8 cellular contexts compared by ENCODE assay signal in the genomic region with DNA sequence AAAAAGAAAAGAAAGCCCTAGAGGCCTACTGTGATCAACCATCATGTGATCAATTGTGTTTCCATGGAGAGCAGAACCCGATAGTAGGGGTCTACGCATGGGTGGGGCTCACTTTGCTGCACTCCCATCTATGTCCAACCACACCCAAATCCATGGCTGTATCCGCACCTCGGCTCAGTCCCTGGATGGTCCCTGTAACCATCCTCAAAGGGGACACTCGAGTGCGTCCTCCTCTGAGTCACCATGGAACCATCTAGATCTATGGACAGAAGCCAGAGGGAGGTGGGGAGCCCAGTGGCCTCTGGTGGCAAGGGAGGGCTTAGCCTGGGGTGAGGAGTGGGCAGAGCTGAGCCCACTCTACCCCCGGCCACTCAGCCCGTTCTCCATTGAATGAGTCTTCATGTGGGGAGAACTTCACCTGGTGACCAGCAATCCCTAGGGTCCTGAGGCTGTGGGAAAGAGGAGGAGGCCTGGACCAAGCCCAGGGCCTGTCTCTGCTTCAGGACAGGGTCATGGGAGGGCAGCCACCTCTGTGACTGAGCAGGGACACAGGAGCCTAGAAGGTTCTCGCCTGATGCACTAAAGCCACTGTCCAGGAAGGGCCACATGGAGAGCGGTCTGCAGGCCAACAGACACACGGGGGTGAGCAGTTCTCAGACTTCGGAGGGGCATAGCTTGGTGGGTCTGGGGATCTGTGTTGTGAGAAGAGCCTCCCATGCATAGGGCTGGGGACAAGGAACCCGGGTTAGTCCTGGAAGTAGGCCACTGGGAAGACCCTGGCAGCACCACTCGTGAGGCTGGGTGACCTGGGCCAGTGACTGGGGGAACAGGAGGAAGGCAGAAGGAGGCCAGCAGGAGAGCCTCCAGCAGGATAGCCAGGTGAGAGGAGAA. TPM values are rescaled to one million over a fixed set of nuclear protein-coding genes. Genes with fewer than 3 reads are reported as not detected.
DNase-seq lines count a peak whose midpoint lies in the region; ATAC-seq, FAIRE-seq and TF ChIP-seq lines count a peak whose summit lies in the region.

No MANE protein-coding gene starts in this region.

- TF ChIP-seq CTCF in left lung (IDR thresholded peaks at IDR 0.05): no peak

- peak overlapping the region; percentile 46 for H3K27ac Mint-ChIP-seq in activated CD4-positive, alpha-beta T cell treated with anti-CD3 and anti-CD28 coated beads, Interleukin-2, amount 10 ng/mL, durations not matched to agents 24 days and 14 days
- H3K27ac Mint-ChIP-seq in activated naive CD8-positive, alpha-beta T cell treated with anti-CD3 and anti-CD28 coated beads, Interleukin-2, amount 50 U/mL, for 24 hours: no peak overlapping the region

- H3K4me1 Mint-ChIP-seq in activated CD4-positive, alpha-beta T cell treated with anti-CD3 and anti-CD28 coated beads, Interleukin-2, amount 10 ng/mL, durations not matched to agents 24 days and 14 days: peaks cover 47% of the 10 kb centered on the region
- H3K4me1 Mint-ChIP-seq in activated naive CD8-positive, alpha-beta T cell treated with anti-CD3 and anti-CD28 coated beads, Interleukin-2, amount 50 U/mL, for 24 hours: peaks cover 53% of the 10 kb centered on the region

- peak overlapping the region; percentile 50 to 52 for H3K4me3 ChIP-seq in left lung
- H3K4me3 ChIP-seq in subcutaneous abdominal adipose tissue (ENCODE audit: low read depth in 1 of 5, low read length in 5 of 5): peak overlapping the region; percentile 59 to 75 (median 68)

- DNase-seq in activated CD4-positive, alpha-beta T cell treated with anti-CD3 and anti-CD28 coated beads, Interleukin-2, amount 10 ng/mL, durations not matched to agents 24 days and 14 days: no peak
- no peak for DNase-seq in activated CD4-positive, alpha-beta T cell treated with anti-CD3 and anti-CD28 coated beads, Interleukin-2, amount 50 U/mL, for 48 hours
- no peak for DNase-seq in activated naive CD8-positive, alpha-beta T cell treated with anti-CD3 and anti-CD28 coated beads, Interleukin-2, amount 50 U/mL, for 24 hours
- no peak for DNase-seq in left lung
- no peak for DNase-seq in RCC 7860 (ENCODE audit: low spot score)

- H3K4me3 Mint-ChIP-seq in activated CD4-positive, alpha-beta T cell treated with anti-CD3 and anti-CD28 coated beads, Interleukin-2, amount 10 ng/mL, durations not matched to agents 24 days and 14 days: peak overlapping the region; percentile 90
- peak overlapping the region; percentile 76 for H3K4me3 Mint-ChIP-seq in activated naive CD8-positive, alpha-beta T cell treated with anti-CD3 and anti-CD28 coated beads, Interleukin-2, amount 50 U/mL, for 24 hours

- H3K9me3 ChIP-seq in left lung: no peaks in the 10 kb centered on the region
- no peaks in the 10 kb centered on the region for H3K9me3 ChIP-seq in subcutaneous abdominal adipose tissue (ENCODE audit: control insufficient read depth in 5 of 5, low read length in 5 of 5)

- ATAC-seq in activated naive CD8-positive, alpha-beta T cell treated with anti-CD3 and anti-CD28 coated beads, Interleukin-2, amount 50 U/mL, for 24 hours: no peak
- ATAC-seq in left lung: no peak
- no peak for ATAC-seq in HG03095 (IDR thresholded peaks at IDR 0.05; ENCODE audit: unreplicated experiment)
- ATAC-seq in GM19455 (IDR thresholded peaks at IDR 0.05; ENCODE audit: unreplicated experiment): no peak

- H3K9me3 Mint-ChIP-seq in activated CD4-positive, alpha-beta T cell treated with anti-CD3 and anti-CD28 coated beads, Interleukin-2, amount 10 ng/mL, durations not matched to agents 24 days and 14 days: peaks cover 4% of the 10 kb centered on the region
- no peaks in the 10 kb centered on the region for H3K9me3 Mint-ChIP-seq in activated naive CD8-positive, alpha-beta T cell treated with anti-CD3 and anti-CD28 coated beads, Interleukin-2, amount 50 U/mL, for 24 hours

- H3K27me3 Mint-ChIP-seq in activated CD4-positive, alpha-beta T cell treated with anti-CD3 and anti-CD28 coated beads, Interleukin-2, amount 10 ng/mL, durations not matched to agents 24 days and 14 days: peaks cover 28% of the 10 kb centered on the region
- peaks cover 45% of the 10 kb centered on the region for H3K27me3 Mint-ChIP-seq in activated naive CD8-positive, alpha-beta T cell treated with anti-CD3 and anti-CD28 coated beads, Interleukin-2, amount 50 U/mL, for 24 hours

- peak overlapping the region in 3 of 5 donors; percentile 4 to 56 (median 51) for H3K9ac ChIP-seq in subcutaneous abdominal adipose tissue (ENCODE audit: low read length in 5 of 5)

- H3K36me3 ChIP-seq in left lung (no peaks in the 10 kb centered on the region), subcutaneous abdominal adipose tissue (ENCODE audit: control insufficient read depth in 5 of 5, insufficient read depth in 5 of 5, low read length in 5 of 5) (no peaks in the 10 kb centered on the region)

- peaks cover 0 to 85% of the 10 kb centered on the region in 2 donors for H3K27me3 ChIP-seq in left lung
- peaks cover 5 to 27% (median 21%) of the 10 kb centered on the region in 5 donors for H3K27me3 ChIP-seq in subcutaneous abdominal adipose tissue (ENCODE audit: control insufficient read depth in 5 of 5, insufficient read depth in 4 of 5, low read length in 5 of 5)

- H3K27ac ChIP-seq in left lung (no peak overlapping the region), subcutaneous abdominal adipose tissue (ENCODE audit: low read depth, low read length) (no peak overlapping the region)

- H3K36me3 Mint-ChIP-seq in activated CD4-positive, alpha-beta T cell treated with anti-CD3 and anti-CD28 coated beads, Interleukin-2, amount 10 ng/mL, durations not matched to agents 24 days and 14 days (ENCODE audit: low read depth): peaks cover 8% of the 10 kb centered on the region
- no peaks in the 10 kb centered on the region for H3K36me3 Mint-ChIP-seq in activated naive CD8-positive, alpha-beta T cell treated with anti-CD3 and anti-CD28 coated beads, Interleukin-2, amount 50 U/mL, for 24 hours (ENCODE audit: low read depth)

- intact Hi-C loops in activated CD4-positive, alpha-beta T cell treated with anti-CD3 and anti-CD28 coated beads, Interleukin-2, amount 10 ng/mL, durations not matched to agents 24 days and 14 days (cut with micrococcal nuclease): loop anchor here (10.0 kb wide), 3 partner anchors 261 to 461 kb away; partner anchors contain the start of genes LATS1, NUP43, PCMT1 and PPIL4
- intact Hi-C loops in left lung (cut with DNase I): loop anchor here in 1 of 2 donors (5.0 kb wide), 1 partner anchor 69 kb away; no protein-coding TSS in a partner anchor

- FAIRE-seq in RCC 7860 (lab: Jason Lieb, UNC): no peak

- H3K4me1 ChIP-seq in left lung: peaks cover 0 to 13% of the 10 kb centered on the region in 2 donors
- H3K4me1 ChIP-seq in subcutaneous abdominal adipose tissue (ENCODE audit: control insufficient read depth in 5 of 5, insufficient read depth in 5 of 5, low read length in 5 of 5): peaks cover 0 to 18% (median 13%) of the 10 kb centered on the region in 5 donors

RNA-seq across cellular contexts. Expression of gene RAET1L, which starts 19.3 kb away (rescaled TPM):
- total RNA-seq in activated CD4-positive, alpha-beta T cell treated with anti-CD3 and anti-CD28 coated beads, Interleukin-2, amount 10 ng/mL, durations not matched to agents 24 days and 14 days: not detected in 2 replicates
- under 1 TPM in 1 of 2 donors, not detected in 1; 0.58 TPM for total RNA-seq in left lung

RNA-seq across cellular contexts. Expression of gene ULBP1, which starts 42.3 kb away (rescaled TPM):
- total RNA-seq in activated CD4-positive, alpha-beta T cell treated with anti-CD3 and anti-CD28 coated beads, Interleukin-2, amount 10 ng/mL, durations not matched to agents 24 days and 14 days: 0.49 and 0.76 TPM in 2 replicates
- total RNA-seq in left lung: 1 to 10 TPM; 1.1 to 2.1 TPM
